8 cellular contexts compared by ENCODE assay signal in the genomic region with DNA sequence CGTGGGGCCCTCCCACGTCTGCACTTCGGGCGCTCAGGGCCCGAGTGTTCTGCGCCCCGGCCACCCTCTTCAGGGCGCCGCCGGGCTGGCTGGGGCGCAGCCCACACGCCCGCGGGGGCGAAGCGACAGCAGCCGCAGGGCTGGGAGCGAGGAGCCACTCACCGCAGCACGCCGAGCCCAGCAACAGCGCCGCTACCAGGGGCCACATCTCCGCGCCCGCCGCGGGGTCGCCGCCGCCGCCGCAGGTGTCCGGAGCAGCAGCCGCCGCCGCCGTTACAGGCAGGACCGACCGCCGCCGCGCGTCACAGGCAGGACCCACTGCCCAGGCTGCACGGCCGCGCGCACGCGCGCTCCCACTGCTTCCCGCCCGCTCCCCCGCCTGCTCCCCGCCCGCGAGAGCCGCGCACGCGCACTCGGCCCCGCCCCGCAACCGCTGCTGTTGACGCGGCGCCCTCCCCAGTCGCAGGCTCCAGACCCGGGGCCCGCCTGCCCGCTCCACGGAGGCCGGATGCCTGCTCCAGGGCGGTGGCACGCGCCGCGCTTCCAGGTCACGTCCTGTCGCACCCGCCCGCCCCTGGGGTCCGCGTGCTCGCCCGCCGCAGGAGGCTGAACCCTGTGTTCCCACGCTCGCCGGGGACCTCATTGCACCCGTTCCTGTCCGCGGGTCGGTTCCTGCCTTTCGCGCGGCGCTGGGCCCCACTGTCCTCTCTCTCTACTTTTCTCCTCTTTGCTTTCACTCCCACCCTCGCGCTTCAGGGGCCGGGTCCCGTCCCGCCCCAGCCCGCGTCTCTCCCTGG. TPM values are rescaled to one million over a fixed set of nuclear protein-coding genes. Genes with fewer than 3 reads are reported as not detected.
DNase-seq lines count a peak whose midpoint lies in the region; ATAC-seq, FAIRE-seq and TF ChIP-seq lines count a peak whose summit lies in the region.

Gene CD47, minus strand, starts transcription at position 331 of the 797 bp plus-strand sequence. Its CDS starts 123 bp downstream, at position 208.

- peaks cover 36% of the 10 kb centered on the region for H3K27me3 Mint-ChIP-seq in WTC11 (ENCODE audit: low read depth)

- H3K4me2 ChIP-seq in mammary epithelial cell (ENCODE audit: insufficient read depth, low read depth, low read length): peak within 1 kb of the TSS; percentile 99

- POLR2A ChIA-PET in WTC11 (lab: Charles Lee): no interaction called here

- FAIRE-seq in small intestine (lab: Jason Lieb, UNC): no peak

- H3K27ac ChIP-seq in ACC112 (ENCODE audit: low read depth, low read length) (peak within 1 kb of the TSS; percentile 21; the same call in 1 of the 2 replicates), mammary epithelial cell (ENCODE audit: insufficient read depth, low read depth, low read length) (peak within 1 kb of the TSS; percentile 66), small intestine (ENCODE audit: low read depth in 1 of 2, low read length in 1 of 2) (peak within 1 kb of the TSS; percentile 75 to 90)

- H4K20me1 ChIP-seq in mammary epithelial cell (ENCODE audit: insufficient read depth, low read length): no peaks in the 10 kb centered on the region

- H3K4me1 ChIP-seq in ACC112 (ENCODE audit: control insufficient read depth, insufficient read depth, low read length, unreplicated experiment): peaks cover 5% of the 10 kb centered on the region
- peaks cover 9% of the 10 kb centered on the region for H3K4me1 ChIP-seq in mammary epithelial cell (ENCODE audit: insufficient read depth, low read length)
- H3K4me1 ChIP-seq in small intestine (ENCODE audit: control insufficient read depth in 2 of 2, insufficient read depth in 1 of 2, low read depth in 1 of 2, low read length in 1 of 2): peaks cover 0 to 6% of the 10 kb centered on the region in 2 donors

- BruUV-seq in mammary epithelial cell (replicated peaks; lab: Mats Ljungman, UMichigan): no TSS peak

- no peaks in the 10 kb centered on the region for H3K36me3 Mint-ChIP-seq in WTC11

- CTCF ChIA-PET in WTC11 (lab: Charles Lee): interaction anchor here (0.8 to 1.6 kb wide), 2 partner anchors 24 to 163 kb away, joined by 3 read pairs; no protein-coding TSS in a partner anchor
- CTCF ChIA-PET in mammary epithelial cell (lab: Charles Lee; ENCODE audit: low non-redundant PET): no interaction called here

- peaks cover 5% of the 10 kb centered on the region; the same call in 1 of the 2 replicates for H3K4me1 Mint-ChIP-seq in WTC11

- DNase-seq in NCI-H2196 treated with DMSO at 0.1 percent for 48 hours (lab: John Stamatoyannopoulos, UW; ENCODE audit: unreplicated experiment) (peak; percentile 92), WTC11 (ENCODE audit: low spot score) (peak; percentile 90), mammary epithelial cell (peak; percentile 86), iPS-NIHi11 (ENCODE audit: low spot score) (peak; percentile 99), small intestine (peak; percentile 90)

- H3K27ac Mint-ChIP-seq in WTC11: peak within 1 kb of the TSS; percentile 88; the same call in 1 of the 2 replicates

- peak within 1 kb of the TSS; percentile 92 for H3K4me3 Mint-ChIP-seq in WTC11

- ATAC-seq in GM18873 (IDR thresholded peaks at IDR 0.05; ENCODE audit: low FRiP score, unreplicated experiment) (peak; percentile 44), HG03135 (IDR thresholded peaks at IDR 0.05; ENCODE audit: unreplicated experiment) (peak; percentile 65), WTC11 (peak; percentile 89)

- H3K9ac ChIP-seq in mammary epithelial cell (ENCODE audit: insufficient read depth, low read length): peak within 1 kb of the TSS; percentile 90

- H3K9me3 ChIP-seq in mammary epithelial cell (replicated peaks; ENCODE audit: insufficient read depth, low read length) (no peaks in the 10 kb centered on the region), small intestine (ENCODE audit: control insufficient read depth, low read depth) (no peaks in the 10 kb centered on the region)

- H2AFZ ChIP-seq in ACC112 (ENCODE audit: low read length, unreplicated experiment) (peak within 1 kb of the TSS; percentile 55), mammary epithelial cell (ENCODE audit: low read depth, low read length) (peak within 1 kb of the TSS; percentile 99)

- H3K79me2 ChIP-seq in ACC112 (ENCODE audit: control insufficient read depth, insufficient read depth, low read length, unreplicated experiment): peaks cover 45% of the 10 kb centered on the region
- peaks cover 45% of the 10 kb centered on the region for H3K79me2 ChIP-seq in mammary epithelial cell (ENCODE audit: insufficient read depth, low read length)

- H3K4me3 ChIP-seq in ACC112 (ENCODE audit: low read depth, low read length) (peak within 1 kb of the TSS; percentile 85), mammary epithelial cell (replicated peaks in 1 of 3; ENCODE audit: insufficient read depth in 1 of 3, low read depth in 2 of 3, low read length in 3 of 3) (peak within 1 kb of the TSS; percentile 83 to 99 (median 84)), small intestine (ENCODE audit: low read depth in 1 of 2, low read length in 2 of 2) (peak within 1 kb of the TSS; percentile 74 to 79)

- no peaks in the 10 kb centered on the region for H3K27me3 ChIP-seq in ACC112 (ENCODE audit: insufficient read depth, low read length)
- no peaks in the 10 kb centered on the region for H3K27me3 ChIP-seq in mammary epithelial cell (ENCODE audit: insufficient read depth, low read length)
- no peaks in the 10 kb centered on the region for H3K27me3 ChIP-seq in small intestine (ENCODE audit: control insufficient read depth in 2 of 2, insufficient read depth in 2 of 2, low read length in 2 of 2)

- dilution Hi-C loops in mammary epithelial cell (cut with HindIII; ENCODE audit: low sequenced_read_pairs): no loop called here

- in situ Hi-C loops in mammary epithelial cell (cut with MboI; ENCODE audit: low sequenced_read_pairs in 2 of 2): no loop called here

- TF ChIP-seq CTCF in WTC11 (IDR thresholded peaks at IDR 0.05): no peak
- TF ChIP-seq CTCF in mammary epithelial cell (conservative IDR thresholded peaks at IDR 0.05 in 1 of 2, IDR thresholded peaks at IDR 0.05 in 1 of 2; ENCODE audit: extremely low read depth in 1 of 2, insufficient read depth in 1 of 2, low read depth in 1 of 2, low read length in 2 of 2): no peak

- intact Hi-C loops in mammary epithelial cell (cut with micrococcal nuclease): loop anchor here (1.0 to 5.0 kb wide), 5 partner anchors 40 to 163 kb away; partner anchors contain the start of gene IFT57

- H3K9me3 Mint-ChIP-seq in WTC11: no peaks in the 10 kb centered on the region; the same call in 1 of the 2 replicates

- WGBS in mammary epithelial cell (ENCODE audit: low coverage, missing lambda C conversion rate): no CpG with 5 or more reads among the region's 106 CpGs
- WGBS in small intestine, 3 donors: 0 to 1% (median 0%) methylated on average over 59 to 106 of the region's 106 CpGs

- H3K36me3 ChIP-seq in ACC112 (ENCODE audit: insufficient read depth, low read length) (0 out of 2 replicates have a peak, but pooled peaks cover 8% of the 10 kb centered on the region), mammary epithelial cell (ENCODE audit: insufficient read depth, low read length) (no peaks in the 10 kb centered on the region), small intestine (ENCODE audit: control insufficient read depth in 2 of 2, insufficient read depth in 2 of 2, low read length in 2 of 2) (no peaks in the 10 kb centered on the region)

TF ChIP-seq in WTC11, 78 proteins besides CTCF, POLR2A, EP300 and RAD21 (continues in another document):
- TF ChIP-seq, protein P1, sequence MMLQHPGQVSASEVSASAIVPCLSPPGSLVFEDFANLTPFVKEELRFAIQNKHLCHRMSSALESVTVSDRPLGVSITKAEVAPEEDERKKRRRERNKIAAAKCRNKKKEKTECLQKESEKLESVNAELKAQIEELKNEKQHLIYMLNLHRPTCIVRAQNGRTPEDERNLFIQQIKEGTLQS (CRISPR knock-in tag; conservative IDR thresholded peaks at IDR 0.05): no peak
- TF ChIP-seq SP1 (CRISPR knock-in tag; conservative IDR thresholded peaks at IDR 0.05) (peak; percentile 39; the same call in 1 of the 2 replicates), ATF2 (CRISPR knock-in tag; IDR thresholded peaks at IDR 0.05; ENCODE audit: borderline replicate concordance, low read depth) (no peak), E2F4 (CRISPR knock-in tag; IDR thresholded peaks at IDR 0.05; ENCODE audit: borderline replicate concordance, low read depth) (0 out of 2 replicates have a peak, but pooled peaks have one; percentile 61), OVOL2 (CRISPR knock-in tag; IDR thresholded peaks at IDR 0.05; ENCODE audit: borderline replicate concordance) (no peak)

RNA-seq across cellular contexts. Expression of gene CD47, which starts in this region (rescaled TPM):
- total RNA-seq in WTC11 (2021): 16.3 to 22.7 TPM (median 22.6 TPM) in 3 replicates
- total RNA-seq in mammary epithelial cell: 10 to 100 TPM; 65.0 to 68.5 TPM
- 34.4 TPM for polyA plus RNA-seq in mammary epithelial cell
- polyA minus RNA-seq in mammary epithelial cell: 34.3 TPM
- 10 to 100 TPM; 18.9 to 67.2 (median 29.1) TPM for polyA plus RNA-seq in small intestine

Comparison
In these comparisons a context has a peak if more than half of its experiments do, and no peak if none do; other contexts are left out.
1. Peak in every context shown above with its lines: DNase-seq, ATAC-seq, H3K4me3 ChIP-seq and H3K27ac ChIP-seq.
2. H3K27ac ChIP-seq: peak in every context shown above with its lines; median percentile 82 in small intestine; 66 in mammary epithelial cell; 21 in ACC112.